ENCODE assay signal across 8 cellular contexts in genomic region chr7:51067757-51068156, GRCh38.
DNase-seq lines count a peak whose midpoint lies in the region; ATAC-seq, FAIRE-seq and TF ChIP-seq lines count a peak whose summit lies in the region.

No MANE protein-coding gene starts in this region.

- TF ChIP-seq CTCF in astrocyte of the cerebellum (IDR thresholded peaks at IDR 0.05; ENCODE audit: low read depth, low read length, missing control alignments) (peak; percentile 81), hepatocyte (IDR thresholded peaks at IDR 0.05; ENCODE audit: poor library complexity) (peak; percentile 77)

- ATAC-seq in HG03354 (IDR thresholded peaks at IDR 0.05; ENCODE audit: poor library complexity, severe bottlenecking, unreplicated experiment) = no peak

- no peak overlapping the region for H3K4me3 ChIP-seq in astrocyte of the cerebellum (ENCODE audit: low read depth, low read length)
- no peak overlapping the region for H3K4me3 ChIP-seq in hepatocyte
- H3K4me3 ChIP-seq in small intestine (ENCODE audit: low read depth in 1 of 2, low read length in 2 of 2) = no peak overlapping the region

- H3K27me3 ChIP-seq in hepatocyte = no peaks in the 10 kb centered on the region
- H3K27me3 ChIP-seq in small intestine (ENCODE audit: control insufficient read depth in 2 of 2, insufficient read depth in 2 of 2, low read length in 2 of 2) = no peaks in the 10 kb centered on the region

- H2AFZ ChIP-seq in hepatocyte = no peak overlapping the region

- no peak overlapping the region for H3K4me2 ChIP-seq in hepatocyte

- H3K9me2 ChIP-seq in hepatocyte (replicated peaks; ENCODE audit: insufficient read depth) = no peaks in the 10 kb centered on the region

- H3K27ac ChIP-seq in hepatocyte = no peak overlapping the region
- H3K27ac ChIP-seq in small intestine (ENCODE audit: low read depth in 1 of 2, low read length in 1 of 2) = no peak overlapping the region

- FAIRE-seq in small intestine (lab: Jason Lieb, UNC) = no peak

- in situ Hi-C loops in astrocyte of the cerebellum (cut with HindIII; ENCODE audit: low sequenced_read_pairs) = no loop called here

- H3K9me3 ChIP-seq in hepatocyte (ENCODE audit: low read depth) (no peaks in the 10 kb centered on the region), small intestine (ENCODE audit: control insufficient read depth, low read depth) (no peaks in the 10 kb centered on the region)

- DNase-seq in NCI-H524 (lab: John Stamatoyannopoulos, UW) (peak; percentile 41 to 62), NCI-H524 treated with DMSO at 0.1 percent for 48 hours (lab: John Stamatoyannopoulos, UW) (no peak), HuH-7 (ENCODE audit: low spot score) (peak; percentile 67), RKO (ENCODE audit: low spot score) (peak; percentile 58), astrocyte of the cerebellum (ENCODE audit: low read depth) (peak; percentile 73), hepatocyte (ENCODE audit: low spot score) (peak; percentile 80), small intestine (peak; percentile 65)

- H3K4me1 ChIP-seq in hepatocyte (ENCODE audit: insufficient read depth) = no peaks in the 10 kb centered on the region
- H3K4me1 ChIP-seq in small intestine (ENCODE audit: control insufficient read depth in 2 of 2, insufficient read depth in 1 of 2, low read depth in 1 of 2, low read length in 1 of 2) = peaks cover 2 to 8% of the 10 kb centered on the region in 2 donors

- 48% methylated on average over 7 of the region's 7 CpGs for WGBS in hepatocyte (ENCODE audit: low lambda C conversion rate, missing lambda C conversion rate)
- WGBS in small intestine, 3 donors = 41 to 46% (median 46%) methylated on average over 7 of the region's 7 CpGs

- H3K79me2 ChIP-seq in hepatocyte = no peaks in the 10 kb centered on the region

- no peaks in the 10 kb centered on the region for H3K36me3 ChIP-seq in hepatocyte (replicated peaks; ENCODE audit: insufficient read depth, low read depth)
- H3K36me3 ChIP-seq in small intestine (ENCODE audit: control insufficient read depth in 2 of 2, insufficient read depth in 2 of 2, low read length in 2 of 2) = no peaks in the 10 kb centered on the region

- no peaks in the 10 kb centered on the region for H4K20me1 ChIP-seq in hepatocyte (ENCODE audit: insufficient read depth, poor library complexity, severe bottlenecking)
